Comparison of ENCODE assay signal across 19 cellular contexts in the genomic region with DNA sequence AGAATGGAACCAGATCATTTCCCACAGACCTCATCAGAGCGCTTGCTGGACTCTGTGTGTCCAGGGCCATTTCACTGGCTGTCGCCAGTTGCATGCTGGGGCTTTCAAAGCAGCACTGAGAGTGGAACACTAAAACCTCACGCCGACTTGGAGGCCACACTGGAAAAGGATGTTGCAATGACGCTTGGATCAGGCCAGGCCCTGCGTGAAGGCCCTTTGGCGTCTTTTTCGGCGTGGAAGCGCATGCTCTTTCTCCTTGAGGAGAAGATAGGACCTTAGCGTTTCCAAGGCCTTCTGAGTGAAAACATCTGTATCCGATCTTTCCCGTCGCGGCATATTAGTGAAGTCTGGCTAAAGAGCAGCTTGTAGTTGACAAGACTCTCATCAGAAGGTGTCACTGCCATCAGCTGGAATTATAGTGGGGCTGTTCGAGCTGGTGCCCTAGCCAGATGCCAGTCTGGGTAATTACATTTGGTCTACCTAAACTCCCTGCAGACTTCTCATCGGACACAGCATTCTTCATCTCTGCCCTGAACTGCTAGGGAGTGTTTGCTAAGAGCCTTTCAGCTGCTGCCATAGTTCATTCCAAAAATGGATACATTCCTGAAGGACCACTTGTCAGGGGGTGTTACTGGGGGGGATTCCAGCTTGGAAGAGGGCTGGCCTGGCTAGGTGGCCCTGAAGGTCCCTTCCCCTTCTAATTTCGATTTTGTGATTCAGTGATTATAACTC.
DNase-seq lines count a peak whose midpoint lies in the region; ATAC-seq and TF ChIP-seq lines count a peak whose summit lies in the region.
"Had no signal": no experiment of that assay in that cellular context is flagged by ENCODE, and none has a peak within 500 bp of the region (broad histone marks: within the 10 kb centered on the region; RNA-seq: fewer than 3 reads in every experiment).

No MANE protein-coding gene starts in this region.

- no peaks in the 10 kb centered on the region for H3K4me1 ChIP-seq in lower lobe of right lung
- peaks cover 0 to 12% of the 10 kb centered on the region in 2 donors for H3K4me1 ChIP-seq in gastrocnemius medialis

- H3K4me3 ChIP-seq in lower lobe of right lung = no peak overlapping the region
- no peak overlapping the region for H3K4me3 ChIP-seq in gastrocnemius medialis
- H3K4me3 ChIP-seq: SK-N-MC, smooth muscle cell had no signal

- no peak for TF ChIP-seq CTCF in lower lobe of right lung (IDR thresholded peaks at IDR 0.05)
- no peak for TF ChIP-seq CTCF in gastrocnemius medialis (IDR thresholded peaks at IDR 0.05 in 4 of 5, conservative IDR thresholded peaks at IDR 0.05 in 1 of 5)

- peak; percentile 33 for DNase-seq in GM03348 (ENCODE audit: low spot score)
- DNase-seq in fibroblast of gingiva (ENCODE audit: low read depth) = peak; percentile 19
- DNase-seq in lower lobe of right lung = no peak
- DNase-seq in gastrocnemius medialis = peak; percentile 40 to 71
- DNase-seq in DMS114 treated with DMSO at 0.1 percent for 48 hours (lab: John Stamatoyannopoulos, UW; ENCODE audit: unreplicated experiment) = no peak
- DNase-seq in pons (ENCODE audit: low spot score) = no peak
- no peak for DNase-seq in SW 1271 (lab: John Stamatoyannopoulos, UW)
- DNase-seq in activated naive CD8-positive, alpha-beta T cell treated with anti-CD3 and anti-CD28 coated beads, Interleukin-2, amount 50 U/mL, for 24 hours = no peak
- DNase-seq: activated CD4-positive, alpha-beta T cell treated with anti-CD3 and anti-CD28 coated beads for 36 hours; activated CD8-positive, alpha-beta memory T cell treated with anti-CD3 and anti-CD28 coated beads, Interleukin-2, amount 10 ng/mL, durations not matched to agents 7 days and 5 days; hypothalamus; kidney glomerular epithelial cell; NCI-H146; NCI-H774; stimulated activated CD8-positive, alpha-beta memory T cell treated with anti-CD3 and anti-CD28 coated beads, Interleukin-4, amount 100 ng/mL, for 48 hours had no signal

- H3K9me3 ChIP-seq in lower lobe of right lung (no peaks in the 10 kb centered on the region), gastrocnemius medialis (no peaks in the 10 kb centered on the region)

- H3K27me3 Mint-ChIP-seq in activated naive CD8-positive, alpha-beta T cell treated with anti-CD3 and anti-CD28 coated beads, Interleukin-2, amount 50 U/mL, for 24 hours = no peaks in the 10 kb centered on the region
- H3K27me3 Mint-ChIP-seq: activated CD4-positive, alpha-beta T cell treated with anti-CD3 and anti-CD28 coated beads for 36 hours; activated CD8-positive, alpha-beta memory T cell treated with anti-CD3 and anti-CD28 coated beads, Interleukin-2, amount 10 ng/mL, durations not matched to agents 7 days and 5 days had no signal

- intact Hi-C loops in lower lobe of right lung (cut with DNase I) (no loop called here), gastrocnemius medialis (cut with DNase I; ENCODE audit: low total_unique reads) (no loop called here)

- TF ChIP-seq POLR2A in gastrocnemius medialis (IDR thresholded peaks at IDR 0.05) = no peak

- H3K36me3 ChIP-seq in lower lobe of right lung (no peaks in the 10 kb centered on the region), gastrocnemius medialis (no peaks in the 10 kb centered on the region)

- no peaks in the 10 kb centered on the region for H3K4me1 Mint-ChIP-seq in activated naive CD8-positive, alpha-beta T cell treated with anti-CD3 and anti-CD28 coated beads, Interleukin-2, amount 50 U/mL, for 24 hours
- H3K4me1 Mint-ChIP-seq: activated CD4-positive, alpha-beta T cell treated with anti-CD3 and anti-CD28 coated beads for 36 hours; activated CD8-positive, alpha-beta memory T cell treated with anti-CD3 and anti-CD28 coated beads, Interleukin-2, amount 10 ng/mL, durations not matched to agents 7 days and 5 days had no signal

- no peak overlapping the region for H3K27ac Mint-ChIP-seq in activated naive CD8-positive, alpha-beta T cell treated with anti-CD3 and anti-CD28 coated beads, Interleukin-2, amount 50 U/mL, for 24 hours
- H3K27ac Mint-ChIP-seq: activated CD4-positive, alpha-beta T cell treated with anti-CD3 and anti-CD28 coated beads for 36 hours; activated CD8-positive, alpha-beta memory T cell treated with anti-CD3 and anti-CD28 coated beads, Interleukin-2, amount 10 ng/mL, durations not matched to agents 7 days and 5 days; activated T-helper 2 cell treated with anti-CD3 and anti-CD28 coated beads, Interferon-gamma antibody, Interleukin-2, Interleukin-4, amounts not matched to agents 10 μg/mL and 5 μg/mL and 100 μg/mL, durations not matched to agents 14 hours and 24 hours and 36 hours had no signal

- ATAC-seq in lower lobe of right lung (peak; percentile 35 to 47), gastrocnemius medialis (peak; percentile 47 to 74)
- no peak for ATAC-seq in activated naive CD8-positive, alpha-beta T cell treated with anti-CD3 and anti-CD28 coated beads, Interleukin-2, amount 50 U/mL, for 24 hours
- ATAC-seq: activated CD4-positive, alpha-beta T cell treated with anti-CD3 and anti-CD28 coated beads for 36 hours; activated CD8-positive, alpha-beta memory T cell treated with anti-CD3 and anti-CD28 coated beads, Interleukin-2, amount 10 ng/mL, durations not matched to agents 7 days and 5 days had no signal

- no peak overlapping the region for H3K4me3 Mint-ChIP-seq in activated naive CD8-positive, alpha-beta T cell treated with anti-CD3 and anti-CD28 coated beads, Interleukin-2, amount 50 U/mL, for 24 hours
- H3K4me3 Mint-ChIP-seq: activated CD4-positive, alpha-beta T cell treated with anti-CD3 and anti-CD28 coated beads for 36 hours; activated CD8-positive, alpha-beta memory T cell treated with anti-CD3 and anti-CD28 coated beads, Interleukin-2, amount 10 ng/mL, durations not matched to agents 7 days and 5 days; CD14-positive monocyte had no signal

- no peaks in the 10 kb centered on the region for H3K9me3 Mint-ChIP-seq in activated naive CD8-positive, alpha-beta T cell treated with anti-CD3 and anti-CD28 coated beads, Interleukin-2, amount 50 U/mL, for 24 hours
- H3K9me3 Mint-ChIP-seq: activated T-helper 2 cell treated with anti-CD3 and anti-CD28 coated beads, Interferon-gamma antibody, Interleukin-2, Interleukin-4, amounts not matched to agents 10 μg/mL and 5 μg/mL and 100 μg/mL, durations not matched to agents 14 hours and 24 hours and 36 hours; CD14-positive monocyte had no signal

- peaks cover 17% of the 10 kb centered on the region for H3K36me3 Mint-ChIP-seq in activated naive CD8-positive, alpha-beta T cell treated with anti-CD3 and anti-CD28 coated beads, Interleukin-2, amount 50 U/mL, for 24 hours (ENCODE audit: low read depth)

- H3K27me3 ChIP-seq in lower lobe of right lung (ENCODE audit: low read depth) (no peaks in the 10 kb centered on the region), gastrocnemius medialis (no peaks in the 10 kb centered on the region)

- no peak overlapping the region for H3K27ac ChIP-seq in lower lobe of right lung
- peak overlapping the region; percentile 12 to 31 (median 23) for H3K27ac ChIP-seq in gastrocnemius medialis
- H3K27ac ChIP-seq: SK-N-MC had no signal

- in situ Hi-C loops in gastrocnemius medialis (cut with MboI; ENCODE audit: low sequenced_read_pairs in 4 of 4) = no loop called here

Comparison
In these comparisons a context has a peak if more than half of its experiments do, and no peak if none do; other contexts are left out.
1. DNase-seq: peak in GM03348 (single experiment), fibroblast of gingiva (single experiment) and gastrocnemius medialis (2 of 2); none in lower lobe of right lung (single experiment), DMS114 treated with DMSO at 0.1 percent for 48 hours (single experiment), pons (single experiment), SW 1271 (0 of 2) and activated naive CD8-positive, alpha-beta T cell treated with anti-CD3 and anti-CD28 coated beads, Interleukin-2, amount 50 U/mL, for 24 hours (single experiment).